Comparison of ENCODE assay signal across 9 cellular contexts in genomic region chr7:926061-927030, GRCh38. TPM values are rescaled to one million over a fixed set of nuclear protein-coding genes. Genes with fewer than 3 reads are reported as not detected.
DNase-seq lines count a peak whose midpoint lies in the region; ATAC-seq and TF ChIP-seq lines count a peak whose summit lies in the region.
"Had no signal": no experiment of that assay in that cellular context is flagged by ENCODE, and none has a peak within 500 bp of the region (broad histone marks: within the 10 kb centered on the region; RNA-seq: fewer than 3 reads in every experiment).

No MANE protein-coding gene starts in this region.

- H3K4me3 ChIP-seq in HL-60 (replicated peaks; ENCODE audit: insufficient read depth, low read length) = no peak overlapping the region
- H3K4me3 ChIP-seq: thyroid gland had no signal

- no peaks in the 10 kb centered on the region for H3K27me3 ChIP-seq in HL-60 (ENCODE audit: insufficient read depth, poor library complexity, severe bottlenecking)
- H3K27me3 ChIP-seq: thyroid gland had no signal

- H3K27ac Mint-ChIP-seq in natural killer cell = peak overlapping the region; percentile 87 to 93

- intact Hi-C loops in natural killer cell (cut with micrococcal nuclease) = no loop called here

- no peaks in the 10 kb centered on the region for H3K36me3 Mint-ChIP-seq in natural killer cell

- no peak for TF ChIP-seq CTCF in HL-60 (IDR thresholded peaks at IDR 0.05; ENCODE audit: insufficient read depth, low read length)
- no peak for TF ChIP-seq CTCF in natural killer cell (IDR thresholded peaks at IDR 0.05)

- no peak for DNase-seq in HL-60 (ENCODE audit: low read depth in 1 of 2, low spot score in 1 of 2)
- DNase-seq in caudate nucleus (lab: John Stamatoyannopoulos, UW) = peak in 38 of 61 donors; percentile 20 to 73 (median 44)
- peak; percentile 17 for DNase-seq in natural killer cell
- no peak for DNase-seq in OCI-M2 (lab: John Stamatoyannopoulos, UW; ENCODE audit: unreplicated experiment)
- no peak for DNase-seq in NCI-H1417 (lab: John Stamatoyannopoulos, UW)
- DNase-seq: DMS53 had no signal

- no peaks in the 10 kb centered on the region for H3K9me3 Mint-ChIP-seq in natural killer cell

- H3K4me3 Mint-ChIP-seq in natural killer cell = no peak overlapping the region

- peaks cover 49 to 70% of the 10 kb centered on the region in 2 donors for H3K4me1 Mint-ChIP-seq in natural killer cell

- H3K27ac ChIP-seq in HL-60 (replicated peaks) (peak overlapping the region; percentile 36), caudate nucleus (ENCODE audit: low read depth, low read length) (peak overlapping the region; percentile 98)
- H3K27ac ChIP-seq: thyroid gland had no signal

- no peaks in the 10 kb centered on the region for H3K27me3 Mint-ChIP-seq in natural killer cell (ENCODE audit: low read depth in 2 of 2)

- ATAC-seq in natural killer cell (no peak), HG03432 (IDR thresholded peaks at IDR 0.05; ENCODE audit: unreplicated experiment) (no peak)

RNA-seq across cellular contexts. Expression of gene ADAP1, which starts 28.1 kb away (rescaled TPM):
- total RNA-seq in natural killer cell = 100 to 1,000 TPM in 1 of 3 donors, 10 to 100 TPM in 2; 87.2 to 117 (median 89.2) TPM

RNA-seq across cellular contexts. Expression of gene COX19, which starts 49.0 kb away (rescaled TPM):
- 10 to 100 TPM; 33.6 to 38.3 (median 33.6) TPM for total RNA-seq in natural killer cell

RNA-seq across cellular contexts. Expression of gene GET4, which starts 50.0 kb away (rescaled TPM):
- 10 to 100 TPM; 69.3 to 81.6 (median 73.2) TPM for total RNA-seq in natural killer cell

RNA-seq across cellular contexts. Expression of gene CYP2W1, which starts 56.6 kb away (rescaled TPM):
- total RNA-seq in natural killer cell = not detected
- total RNA-seq: skeletal muscle tissue, thyroid gland had no signal

Comparison
In these comparisons a context has a peak if more than half of its experiments do, and no peak if none do; other contexts are left out.
1. DNase-seq: peak in caudate nucleus (38 of 61) and natural killer cell (single experiment); none in HL-60 (0 of 2), OCI-M2 (single experiment) and NCI-H1417 (0 of 3).